In the genomic region with DNA sequence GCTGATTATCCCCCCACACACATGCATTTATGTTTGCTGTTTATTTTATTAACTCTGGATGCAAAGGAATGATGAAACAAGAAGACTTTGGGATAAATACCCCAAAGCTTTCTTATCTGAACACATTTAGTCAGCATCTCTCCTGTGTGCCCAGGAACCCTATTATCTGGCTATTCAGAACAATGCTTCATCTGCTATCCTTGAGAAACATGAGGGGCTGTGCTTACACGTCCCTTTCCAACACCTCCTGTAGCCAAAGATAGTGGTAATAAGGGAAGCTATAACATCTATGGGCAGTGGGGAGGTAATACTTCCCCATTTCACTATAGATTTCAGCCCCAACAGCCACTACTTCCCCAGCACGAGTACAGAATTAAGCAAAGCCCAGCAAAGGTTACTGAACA, we compare ENCODE assay signal across 1 cellular context.
A peak's percentile ranks its signal among the peaks of the same experiment; 100 is the strongest.
TF ChIP-seq lines count a peak whose summit lies in the region.

No MANE protein-coding gene starts in this region.

TF ChIP-seq in K562, 482 proteins besides CTCF, POLR2A, EP300 and RAD21 (continued from another document):
- TF ChIP-seq, protein P1, sequence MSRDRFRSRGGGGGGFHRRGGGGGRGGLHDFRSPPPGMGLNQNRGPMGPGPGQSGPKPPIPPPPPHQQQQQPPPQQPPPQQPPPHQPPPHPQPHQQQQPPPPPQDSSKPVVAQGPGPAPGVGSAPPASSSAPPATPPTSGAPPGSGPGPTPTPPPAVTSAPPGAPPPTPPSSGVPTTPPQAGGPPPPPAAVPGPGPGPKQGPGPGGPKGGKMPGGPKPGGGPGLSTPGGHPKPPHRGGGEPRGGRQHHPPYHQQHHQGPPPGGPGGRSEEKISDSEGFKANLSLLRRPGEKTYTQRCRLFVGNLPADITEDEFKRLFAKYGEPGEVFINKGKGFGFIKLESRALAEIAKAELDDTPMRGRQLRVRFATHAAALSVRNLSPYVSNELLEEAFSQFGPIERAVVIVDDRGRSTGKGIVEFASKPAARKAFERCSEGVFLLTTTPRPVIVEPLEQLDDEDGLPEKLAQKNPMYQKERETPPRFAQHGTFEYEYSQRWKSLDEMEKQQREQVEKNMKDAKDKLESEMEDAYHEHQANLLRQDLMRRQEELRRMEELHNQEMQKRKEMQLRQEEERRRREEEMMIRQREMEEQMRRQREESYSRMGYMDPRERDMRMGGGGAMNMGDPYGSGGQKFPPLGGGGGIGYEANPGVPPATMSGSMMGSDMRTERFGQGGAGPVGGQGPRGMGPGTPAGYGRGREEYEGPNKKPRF (IDR thresholded peaks at IDR 0.05; ENCODE audit: low read depth, low read length): no peak
- peak; percentile 48; the same call in 1 of the 2 replicates for TF ChIP-seq ZNF197 (CRISPR knock-in tag; IDR thresholded peaks at IDR 0.05; ENCODE audit: low read depth)
- peak; percentile 92 for TF ChIP-seq GATA2 (CRISPR knock-in tag; IDR thresholded peaks at IDR 0.05)
- peak; percentile 98 for TF ChIP-seq MTA2 (IDR thresholded peaks at IDR 0.05; ENCODE audit: low read depth)
- TF ChIP-seq ZNF785 (CRISPR knock-in tag; IDR thresholded peaks at IDR 0.05): no peak
- TF ChIP-seq ZNF184 (CRISPR knock-in tag; IDR thresholded peaks at IDR 0.05): no peak
- TF ChIP-seq, protein P2, sequence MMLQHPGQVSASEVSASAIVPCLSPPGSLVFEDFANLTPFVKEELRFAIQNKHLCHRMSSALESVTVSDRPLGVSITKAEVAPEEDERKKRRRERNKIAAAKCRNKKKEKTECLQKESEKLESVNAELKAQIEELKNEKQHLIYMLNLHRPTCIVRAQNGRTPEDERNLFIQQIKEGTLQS (IDR thresholded peaks at IDR 0.05): peak; percentile 61; the same call in 1 of the 2 replicates
- TF ChIP-seq, protein P2 (CRISPR knock-in tag; conservative IDR thresholded peaks at IDR 0.05): no peak
- TF ChIP-seq CREM (IDR thresholded peaks at IDR 0.05; ENCODE audit: low read depth): peak; percentile 77
- TF ChIP-seq, protein P3, sequence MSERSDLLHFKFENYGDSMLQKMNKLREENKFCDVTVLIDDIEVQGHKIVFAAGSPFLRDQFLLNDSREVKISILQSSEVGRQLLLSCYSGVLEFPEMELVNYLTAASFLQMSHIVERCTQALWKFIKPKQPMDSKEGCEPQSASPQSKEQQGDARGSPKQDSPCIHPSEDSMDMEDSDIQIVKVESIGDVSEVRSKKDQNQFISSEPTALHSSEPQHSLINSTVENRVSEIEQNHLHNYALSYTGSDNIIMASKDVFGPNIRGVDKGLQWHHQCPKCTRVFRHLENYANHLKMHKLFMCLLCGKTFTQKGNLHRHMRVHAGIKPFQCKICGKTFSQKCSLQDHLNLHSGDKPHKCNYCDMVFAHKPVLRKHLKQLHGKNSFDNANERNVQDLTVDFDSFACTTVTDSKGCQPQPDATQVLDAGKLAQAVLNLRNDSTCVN (CRISPR knock-in tag; IDR thresholded peaks at IDR 0.05): no peak
- peak; percentile 84; the same call in 1 of the 2 replicates for TF ChIP-seq EZH2 (IDR thresholded peaks at IDR 0.05; ENCODE audit: borderline replicate concordance, low read depth, low read length)
- 0 out of 2 replicates have a peak, but pooled peaks have one; percentile 24 for TF ChIP-seq ATF7 (IDR thresholded peaks at IDR 0.05)
- TF ChIP-seq NFE2 (IDR thresholded peaks at IDR 0.05; ENCODE audit: low read depth): peak; percentile 59; the same call in 1 of the 2 replicates
- TF ChIP-seq MAZ (CRISPR knock-in tag; conservative IDR thresholded peaks at IDR 0.05 in 1 of 2, IDR thresholded peaks at IDR 0.05 in 1 of 2): peak in 1 of 2 experiments; percentile 24; a peak in 1 of 4 replicates
- peak; percentile 71; the same call in 1 of the 2 replicates for TF ChIP-seq SMAD4 (CRISPR knock-in tag; conservative IDR thresholded peaks at IDR 0.05)
- peak; percentile 78; the same call in 1 of the 2 replicates for TF ChIP-seq ZNF274 (IDR thresholded peaks at IDR 0.05; ENCODE audit: borderline replicate concordance, low read depth, low read length)
- peak; percentile 23; the same call in 1 of the 2 replicates for TF ChIP-seq SPI1 (IDR thresholded peaks at IDR 0.05; ENCODE audit: borderline replicate concordance, low read depth, low read length)
- TF ChIP-seq ZKSCAN8 (CRISPR knock-in tag; IDR thresholded peaks at IDR 0.05): peak; percentile 64; the same call in 1 of the 2 replicates
- TF ChIP-seq, protein P4, sequence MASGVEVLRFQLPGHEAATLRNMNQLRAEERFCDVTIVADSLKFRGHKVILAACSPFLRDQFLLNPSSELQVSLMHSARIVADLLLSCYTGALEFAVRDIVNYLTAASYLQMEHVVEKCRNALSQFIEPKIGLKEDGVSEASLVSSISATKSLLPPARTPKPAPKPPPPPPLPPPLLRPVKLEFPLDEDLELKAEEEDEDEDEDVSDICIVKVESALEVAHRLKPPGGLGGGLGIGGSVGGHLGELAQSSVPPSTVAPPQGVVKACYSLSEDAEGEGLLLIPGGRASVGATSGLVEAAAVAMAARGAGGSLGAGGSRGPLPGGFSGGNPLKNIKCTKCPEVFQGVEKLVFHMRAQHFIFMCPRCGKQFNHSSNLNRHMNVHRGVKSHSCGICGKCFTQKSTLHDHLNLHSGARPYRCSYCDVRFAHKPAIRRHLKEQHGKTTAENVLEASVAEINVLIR (CRISPR knock-in tag; IDR thresholded peaks at IDR 0.05): no peak
- TF ChIP-seq DMBX1 (CRISPR knock-in tag; IDR thresholded peaks at IDR 0.05; ENCODE audit: borderline replicate concordance): 0 out of 2 replicates have a peak, but pooled peaks have one; percentile 56
- TF ChIP-seq RCOR1 (IDR thresholded peaks at IDR 0.05; ENCODE audit: borderline replicate concordance in 1 of 2, low read depth in 2 of 2, low read length in 2 of 2): peak; percentile 71 to 72; a peak in 2 of 4 replicates
- peak; percentile 6; the same call in 1 of the 2 replicates for TF ChIP-seq ZNF316 (IDR thresholded peaks at IDR 0.05)
- peak; percentile 16 for TF ChIP-seq DACH1 (IDR thresholded peaks at IDR 0.05; ENCODE audit: partially characterized antibody)
- TF ChIP-seq ZNF143 (CRISPR knock-in tag; IDR thresholded peaks at IDR 0.05): no peak
- TF ChIP-seq ETV6 (IDR thresholded peaks at IDR 0.05; ENCODE audit: borderline replicate concordance in 1 of 2, low read depth in 2 of 2, low read length in 1 of 2): peak in 1 of 2 experiments; percentile 54; a peak in 1 of 4 replicates
- TF ChIP-seq ETV6 (CRISPR knock-in tag; IDR thresholded peaks at IDR 0.05; ENCODE audit: borderline replicate concordance): no peak
- TF ChIP-seq, protein P5, sequence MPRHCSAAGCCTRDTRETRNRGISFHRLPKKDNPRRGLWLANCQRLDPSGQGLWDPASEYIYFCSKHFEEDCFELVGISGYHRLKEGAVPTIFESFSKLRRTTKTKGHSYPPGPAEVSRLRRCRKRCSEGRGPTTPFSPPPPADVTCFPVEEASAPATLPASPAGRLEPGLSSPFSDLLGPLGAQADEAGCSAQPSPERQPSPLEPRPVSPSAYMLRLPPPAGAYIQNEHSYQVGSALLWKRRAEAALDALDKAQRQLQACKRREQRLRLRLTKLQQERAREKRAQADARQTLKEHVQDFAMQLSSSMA (CRISPR knock-in tag; IDR thresholded peaks at IDR 0.05): no peak
- TF ChIP-seq HNRNPK (IDR thresholded peaks at IDR 0.05; ENCODE audit: low read depth, low read length, poor library complexity, severe bottlenecking): no peak
- TF ChIP-seq, protein P6, sequence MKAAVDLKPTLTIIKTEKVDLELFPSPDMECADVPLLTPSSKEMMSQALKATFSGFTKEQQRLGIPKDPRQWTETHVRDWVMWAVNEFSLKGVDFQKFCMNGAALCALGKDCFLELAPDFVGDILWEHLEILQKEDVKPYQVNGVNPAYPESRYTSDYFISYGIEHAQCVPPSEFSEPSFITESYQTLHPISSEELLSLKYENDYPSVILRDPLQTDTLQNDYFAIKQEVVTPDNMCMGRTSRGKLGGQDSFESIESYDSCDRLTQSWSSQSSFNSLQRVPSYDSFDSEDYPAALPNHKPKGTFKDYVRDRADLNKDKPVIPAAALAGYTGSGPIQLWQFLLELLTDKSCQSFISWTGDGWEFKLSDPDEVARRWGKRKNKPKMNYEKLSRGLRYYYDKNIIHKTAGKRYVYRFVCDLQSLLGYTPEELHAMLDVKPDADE (conservative IDR thresholded peaks at IDR 0.05; ENCODE audit: control insufficient read depth, low read depth, low read length): no peak
- TF ChIP-seq, protein P7, sequence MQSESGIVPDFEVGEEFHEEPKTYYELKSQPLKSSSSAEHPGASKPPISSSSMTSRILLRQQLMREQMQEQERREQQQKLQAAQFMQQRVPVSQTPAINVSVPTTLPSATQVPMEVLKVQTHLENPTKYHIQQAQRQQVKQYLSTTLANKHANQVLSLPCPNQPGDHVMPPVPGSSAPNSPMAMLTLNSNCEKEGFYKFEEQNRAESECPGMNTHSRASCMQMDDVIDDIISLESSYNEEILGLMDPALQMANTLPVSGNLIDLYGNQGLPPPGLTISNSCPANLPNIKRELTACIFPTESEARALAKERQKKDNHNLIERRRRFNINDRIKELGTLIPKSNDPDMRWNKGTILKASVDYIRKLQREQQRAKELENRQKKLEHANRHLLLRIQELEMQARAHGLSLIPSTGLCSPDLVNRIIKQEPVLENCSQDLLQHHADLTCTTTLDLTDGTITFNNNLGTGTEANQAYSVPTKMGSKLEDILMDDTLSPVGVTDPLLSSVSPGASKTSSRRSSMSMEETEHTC (IDR thresholded peaks at IDR 0.05): peak; percentile 55; the same call in 1 of the 2 replicates
